ENCODE assay signal across 8 cellular contexts in genomic region chr10:988667-989545, GRCh38. TPM values are rescaled to one million over a fixed set of nuclear protein-coding genes. Genes with fewer than 3 reads are reported as not detected.
DNase-seq lines count a peak whose midpoint lies in the region; ATAC-seq, FAIRE-seq and TF ChIP-seq lines count a peak whose summit lies in the region.

No MANE protein-coding gene starts in this region.

- peak overlapping the region; percentile 83 for H3K27ac ChIP-seq in CD4-positive, alpha-beta memory T cell (ENCODE audit: low read depth, low read length)
- peak overlapping the region; percentile 93 for H3K27ac ChIP-seq in GM23338 (ENCODE audit: low read depth)
- H3K27ac ChIP-seq in trophoblast cell (ENCODE audit: low read depth, low read length): peak overlapping the region; percentile 22

- peak overlapping the region; percentile 89 for H4K12ac ChIP-seq in trophoblast cell (ENCODE audit: low read depth, low read length)

- H2BK12ac ChIP-seq in trophoblast cell (ENCODE audit: low read length): no peak overlapping the region

- peaks cover 23 to 47% (median 33%) of the 10 kb centered on the region in 4 donors for H3K4me1 Mint-ChIP-seq in CD4-positive, alpha-beta memory T cell
- H3K4me1 Mint-ChIP-seq in GM23338: peaks cover 17% of the 10 kb centered on the region
- H3K4me1 Mint-ChIP-seq in T-helper 17 cell: peaks cover 23% of the 10 kb centered on the region

- peaks cover 15% of the 10 kb centered on the region; the same call in 1 of the 2 replicates for H3F3A ChIP-seq in GM23338 (replicated peaks; ENCODE audit: low read depth)

- H4K8ac ChIP-seq in trophoblast cell (ENCODE audit: low read depth, low read length): peak overlapping the region; percentile 96

- H3K27me3 Mint-ChIP-seq in CD4-positive, alpha-beta memory T cell: no peaks in the 10 kb centered on the region
- H3K27me3 Mint-ChIP-seq in GM23338 (ENCODE audit: insufficient read depth, low read depth, poor library complexity) (peaks cover 19% of the 10 kb centered on the region), T-helper 17 cell (no peaks in the 10 kb centered on the region)

- peaks cover 10% of the 10 kb centered on the region for H3K79me1 ChIP-seq in trophoblast cell (ENCODE audit: low read length)

- H3K18ac ChIP-seq in trophoblast cell (ENCODE audit: low read length): peak overlapping the region; percentile 83

- peak overlapping the region; percentile 81 for H3K14ac ChIP-seq in trophoblast cell (ENCODE audit: low read length)

- H4K91ac ChIP-seq in trophoblast cell (ENCODE audit: low read depth, low read length): peak overlapping the region; percentile 78

- peaks cover 0 to 32% of the 10 kb centered on the region in 2 donors for H3K36me3 Mint-ChIP-seq in CD4-positive, alpha-beta memory T cell
- H3K36me3 Mint-ChIP-seq in GM23338 (ENCODE audit: low read depth): peaks cover 46% of the 10 kb centered on the region
- H3K36me3 Mint-ChIP-seq in T-helper 17 cell (ENCODE audit: low read depth): no peaks in the 10 kb centered on the region

- peak overlapping the region; percentile 96 to 99 (median 98) for H3K27ac Mint-ChIP-seq in CD4-positive, alpha-beta memory T cell
- H3K27ac Mint-ChIP-seq in GM23338: peak overlapping the region; percentile 99
- peak overlapping the region; percentile 95 for H3K27ac Mint-ChIP-seq in T-helper 17 cell

- ATAC-seq in GM23338 (peak; percentile 25), T-helper 17 cell (peak; percentile 5)

- peaks cover 30% of the 10 kb centered on the region for H3K4me1 ChIP-seq in CD4-positive, alpha-beta memory T cell (ENCODE audit: insufficient read depth, low read length)
- H3K4me1 ChIP-seq in GM23338 (ENCODE audit: insufficient read depth) (peaks cover 21% of the 10 kb centered on the region), trophoblast cell (ENCODE audit: control insufficient read depth in 1 of 2, insufficient read depth in 2 of 2, low read length in 2 of 2) (peaks cover 9 to 16% of the 10 kb centered on the region in 2 experiments)

- WGBS in trophoblast cell (ENCODE audit: extremely low coverage, insufficient coverage, insufficient read length): no CpG with 5 or more reads among the region's 42 CpGs

- H3K9me3 ChIP-seq in CD4-positive, alpha-beta memory T cell (ENCODE audit: control insufficient read depth in 1 of 2, low read length in 2 of 2): no peaks in the 10 kb centered on the region
- H3K9me3 ChIP-seq in T-helper 17 cell (ENCODE audit: control insufficient read depth, low read length, poor library complexity, severe bottlenecking): no peaks in the 10 kb centered on the region
- no peaks in the 10 kb centered on the region for H3K9me3 ChIP-seq in trophoblast cell (ENCODE audit: insufficient read depth, low read depth, low read length)

- H3K79me2 ChIP-seq in GM23338 (replicated peaks; ENCODE audit: insufficient read depth): peaks cover 57% of the 10 kb centered on the region
- H3K79me2 ChIP-seq in trophoblast cell (ENCODE audit: control insufficient read depth, insufficient read depth, low read length, poor library complexity): peaks cover 20% of the 10 kb centered on the region

- POLR2A ChIA-PET in CD4-positive, alpha-beta memory T cell (lab: Charles Lee; ENCODE audit: partially characterized antibody): interaction anchor here (0.7 to 3.4 kb wide), 8 partner anchors 45 to 660 kb away, joined by 3 to 12 read pairs (median 4); partner anchors contain the start of genes IDI1, LARP4B and WDR37

- intact Hi-C loops in CD4-positive, alpha-beta memory T cell (cut with micrococcal nuclease): loop anchor here (1.0 to 5.0 kb wide), 3 partner anchors 58 to 122 kb away; partner anchors contain the start of genes IDI1 and LARP4B

- no peak for TF ChIP-seq CTCF in GM23338 (conservative IDR thresholded peaks at IDR 0.05; ENCODE audit: low read depth in 2 of 2)
- no peak for TF ChIP-seq CTCF in fibroblast of mammary gland (conservative IDR thresholded peaks at IDR 0.05; ENCODE audit: control insufficient read depth, insufficient read depth, low read depth, low read length)

- no peak overlapping the region for H3K23ac ChIP-seq in trophoblast cell (ENCODE audit: low read length)

- no peaks in the 10 kb centered on the region for H3K9me3 Mint-ChIP-seq in CD4-positive, alpha-beta memory T cell
- H3K9me3 Mint-ChIP-seq in GM23338: no peaks in the 10 kb centered on the region; the same call in 2 of the 3 replicates

- H2AFZ ChIP-seq in GM23338 (peak overlapping the region; percentile 56; the same call in 1 of the 2 replicates), trophoblast cell (ENCODE audit: insufficient read depth, low read length, poor library complexity) (peak overlapping the region; percentile 56)

- TF ChIP-seq POLR2A in H54 (IDR thresholded peaks at IDR 0.05; ENCODE audit: low read depth, low read length): no peak

- no peaks in the 10 kb centered on the region for H3K9me2 ChIP-seq in GM23338 (ENCODE audit: insufficient read depth)

- no peaks in the 10 kb centered on the region for H3K27me3 ChIP-seq in CD4-positive, alpha-beta memory T cell (ENCODE audit: insufficient read depth, low read length)
- H3K27me3 ChIP-seq in GM23338 (ENCODE audit: insufficient read depth) (no peaks in the 10 kb centered on the region), trophoblast cell (ENCODE audit: insufficient read depth, low read length) (no peaks in the 10 kb centered on the region)

- H2AK5ac ChIP-seq in trophoblast cell (ENCODE audit: low read length): peak overlapping the region; percentile 94

- peak overlapping the region; percentile 78 for H2BK5ac ChIP-seq in trophoblast cell (ENCODE audit: low read depth, low read length, poor library complexity)

- H3K4me2 ChIP-seq in GM23338 (peak overlapping the region; percentile 93), trophoblast cell (ENCODE audit: low read length) (peak overlapping the region; percentile 71)

- H3K4me3 Mint-ChIP-seq in CD4-positive, alpha-beta memory T cell: peak overlapping the region; percentile 91 to 99 (median 95)
- peak overlapping the region; percentile 98 for H3K4me3 Mint-ChIP-seq in GM23338
- H3K4me3 Mint-ChIP-seq in T-helper 17 cell: peak overlapping the region; percentile 97

- DNase-seq in CD4-positive, alpha-beta memory T cell: peak in 1 of 5 donors; percentile 70
- DNase-seq in GM23338 (ENCODE audit: low spot score) (no peak), T-helper 17 cell (no peak), fibroblast of mammary gland (ENCODE audit: low read depth) (peak; percentile 57), trophoblast cell (peak in 1 of 2 donors; percentile 70), putamen (ENCODE audit: low spot score) (no peak), H54 (ENCODE audit: insufficient read length, low spot score) (no peak), ureter (ENCODE audit: low spot score) (no peak)

- peaks cover 49% of the 10 kb centered on the region for H4K20me1 ChIP-seq in GM23338 (replicated peaks; ENCODE audit: insufficient read depth)

- CTCF ChIA-PET in CD4-positive, alpha-beta memory T cell (lab: Charles Lee; ENCODE audit: partially characterized antibody): interaction anchor here (1.0 to 1.8 kb wide), 3 partner anchors 11 to 86 kb away, joined by 3 to 5 read pairs (median 5); no protein-coding TSS in a partner anchor

- H3K4ac ChIP-seq in trophoblast cell (ENCODE audit: low read depth, low read length): peak overlapping the region; percentile 100

- FAIRE-seq in H54 (lab: Jason Lieb, UNC): no peak

- peak overlapping the region; percentile 95 for H3K9ac ChIP-seq in trophoblast cell (ENCODE audit: low read length)

- peak overlapping the region; percentile 82 for H2BK120ac ChIP-seq in trophoblast cell (ENCODE audit: insufficient read depth, low read length, poor library complexity)

- peak overlapping the region; percentile 82 to 95 for H3K4me3 ChIP-seq in CD4-positive, alpha-beta memory T cell (ENCODE audit: low read length in 2 of 2)
- H3K4me3 ChIP-seq in GM23338 (peak overlapping the region; percentile 99), fibroblast of mammary gland (ENCODE audit: control insufficient read depth, low read depth, low read length) (peak overlapping the region; percentile 98), trophoblast cell (ENCODE audit: low read depth, low read length) (peak overlapping the region; percentile 97)

- H3K36me3 ChIP-seq in CD4-positive, alpha-beta memory T cell (ENCODE audit: insufficient read depth, low read length): peaks cover 17% of the 10 kb centered on the region
- H3K36me3 ChIP-seq in GM23338 (ENCODE audit: insufficient read depth) (peaks cover 22% of the 10 kb centered on the region), trophoblast cell (ENCODE audit: control insufficient read depth in 1 of 2, insufficient read depth in 2 of 2, low read length in 2 of 2) (peaks cover 16% of the 10 kb centered on the region in 2 experiments)

RNA-seq across cellular contexts. Expression of gene GTPBP4, which starts 0.7 kb away (rescaled TPM):
- 10 to 100 TPM; 46.0 to 47.0 TPM for total RNA-seq in CD4-positive, alpha-beta memory T cell
- polyA plus RNA-seq in CD4-positive, alpha-beta memory T cell: 10 to 100 TPM; 22.7 to 25.3 TPM
- total RNA-seq in GM23338 (2014; rRNA removed; shearing (Covaris generic)): 48.7 and 56.5 TPM in 2 replicates
- polyA plus RNA-seq in GM23338 (2016; fragmentation: Nextera tagmentation; extraction: Ambion mirVana): 51.2 and 62.6 TPM in 2 replicates
- total RNA-seq in T-helper 17 cell: 10 to 100 TPM; 44.4 to 52.7 TPM
- 43.9 and 45.1 TPM in 2 replicates for polyA plus RNA-seq in trophoblast cell (2013)
- total RNA-seq in ureter: 53.5 TPM

RNA-seq across cellular contexts. Expression of gene IDI2, which starts 36.8 kb away (rescaled TPM):
- not detected for total RNA-seq in CD4-positive, alpha-beta memory T cell
- polyA plus RNA-seq in CD4-positive, alpha-beta memory T cell: not detected
- total RNA-seq in GM23338 (2014; rRNA removed; shearing (Covaris generic)): not detected in 2 replicates
- polyA plus RNA-seq in GM23338 (2016; fragmentation: Nextera tagmentation; extraction: Ambion mirVana): not detected in 2 replicates
- total RNA-seq in T-helper 17 cell: not detected
- polyA plus RNA-seq in trophoblast cell (2013): not detected in 2 replicates
- not detected for total RNA-seq in ureter

RNA-seq across cellular contexts. Expression of gene LARP4B, which starts 57.4 kb away (rescaled TPM):
- total RNA-seq in CD4-positive, alpha-beta memory T cell: 10 to 100 TPM; 94.9 to 99.7 TPM
- polyA plus RNA-seq in CD4-positive, alpha-beta memory T cell: 10 to 100 TPM; 13.0 to 28.9 TPM
- 52.3 and 59.6 TPM in 2 replicates for total RNA-seq in GM23338 (2014; rRNA removed; shearing (Covaris generic))
- 14.6 and 18.3 TPM in 2 replicates for polyA plus RNA-seq in GM23338 (2016; fragmentation: Nextera tagmentation; extraction: Ambion mirVana)
- total RNA-seq in T-helper 17 cell: 10 to 100 TPM; 59.4 to 72.9 TPM
- polyA plus RNA-seq in trophoblast cell (2013): 36.4 and 38.8 TPM in 2 replicates
- total RNA-seq in ureter: 125 TPM

Comparison
In these comparisons a context has a peak if more than half of its experiments do, and no peak if none do; other contexts are left out.
1. H3K27ac ChIP-seq: peak in every context shown above with its lines; median percentile 93 in GM23338; 83 in CD4-positive, alpha-beta memory T cell; 22 in trophoblast cell.